11 cellular contexts compared by ENCODE assay signal in the genomic region with DNA sequence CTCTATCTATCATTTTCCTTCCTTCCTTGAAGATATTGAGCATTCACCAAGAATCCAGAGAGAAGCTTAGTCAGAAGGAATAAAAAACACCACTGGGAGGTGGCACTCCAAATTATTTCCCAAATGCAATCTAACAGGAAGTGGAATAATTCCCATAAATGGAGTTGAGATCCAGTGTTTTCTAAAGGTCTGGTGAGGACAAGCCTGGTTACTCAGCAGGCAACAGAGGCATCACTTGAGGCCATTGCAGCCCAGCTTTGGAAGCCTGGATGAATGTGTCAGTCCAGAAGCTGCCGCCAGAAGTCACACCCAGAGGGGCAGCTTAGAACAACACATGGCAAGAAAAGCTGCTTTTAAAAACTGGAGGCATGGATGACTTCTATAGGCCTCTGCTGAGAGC.
DNase-seq lines count a peak whose midpoint lies in the region; ATAC-seq and TF ChIP-seq lines count a peak whose summit lies in the region.
"Had no signal": no experiment of that assay in that cellular context is flagged by ENCODE, and none has a peak within 500 bp of the region (broad histone marks: within the 10 kb centered on the region; RNA-seq: fewer than 3 reads in every experiment).

No MANE protein-coding gene starts in this region.

- no peak for TF ChIP-seq CTCF in Calu3 (IDR thresholded peaks at IDR 0.05; ENCODE audit: unreplicated experiment)

- H3K27me3 Mint-ChIP-seq in Calu3 (ENCODE audit: unreplicated experiment), result no peaks in the 10 kb centered on the region

- CTCF ChIA-PET in Calu3 (lab: Charles Lee), result no interaction called here

- H3K9me3 Mint-ChIP-seq in Calu3 (ENCODE audit: low read depth, unreplicated experiment), result no peaks in the 10 kb centered on the region

- no peak overlapping the region for H3K4me3 Mint-ChIP-seq in Calu3 (ENCODE audit: low read depth, unreplicated experiment)

- H3K9me3 ChIP-seq in skeletal muscle satellite cell (replicated peaks; ENCODE audit: low read length), result no peaks in the 10 kb centered on the region

- peak overlapping the region; percentile 53 for H3K9ac ChIP-seq in skeletal muscle satellite cell (ENCODE audit: low read depth, low read length)

- H3K36me3 Mint-ChIP-seq in Calu3 (ENCODE audit: insufficient read depth, unreplicated experiment), result no peaks in the 10 kb centered on the region

- H3K4me2 ChIP-seq in skeletal muscle satellite cell (ENCODE audit: low read length), result no peak overlapping the region

- H3K4me1 Mint-ChIP-seq in Calu3 (ENCODE audit: low read depth, unreplicated experiment), result peaks cover 9% of the 10 kb centered on the region

- H3K4me1 ChIP-seq in skeletal muscle satellite cell (ENCODE audit: control insufficient read depth, insufficient read depth, low read length), result peaks cover 31% of the 10 kb centered on the region

- no peaks in the 10 kb centered on the region for H3K27me3 ChIP-seq in skeletal muscle satellite cell (ENCODE audit: control insufficient read depth, insufficient read depth, low read length)

- BruUV-seq in Calu3 (replicated peaks; lab: Mats Ljungman, UMichigan), result no TSS peak

- DNase-seq in GM03348 (ENCODE audit: low spot score) (peak; percentile 71), amniotic stem cell (lab: John Stamatoyannopoulos, UW) (peak; percentile 50), foreskin melanocyte (peak; percentile 59), Calu3 (no peak), iPS-NIHi11 (ENCODE audit: low spot score) (no peak)
- DNase-seq in stimulated activated naive CD8-positive, alpha-beta T cell treated with anti-CD3 and anti-CD28 coated beads, Interleukin-15, Interleukin-2, amounts not matched to agents 100 U/mL and 50 U/mL, for 24 hours, result no peak
- DNase-seq: activated T-cell treated with anti-CD3 and anti-CD28 coated beads for 4 hours, cerebellar nuclear complex, NCI-H1930 had no signal

- no peaks in the 10 kb centered on the region for H3K36me3 ChIP-seq in skeletal muscle satellite cell (ENCODE audit: insufficient read depth, low read length)

- no peak for ATAC-seq in GM19455 (IDR thresholded peaks at IDR 0.05; ENCODE audit: unreplicated experiment)
- ATAC-seq in stimulated activated naive CD8-positive, alpha-beta T cell treated with anti-CD3 and anti-CD28 coated beads, Interleukin-15, Interleukin-2, amounts not matched to agents 100 U/mL and 50 U/mL, for 24 hours, result no peak

- intact Hi-C loops in Calu3 (cut with micrococcal nuclease; ENCODE audit: unreplicated experiment), result no loop called here

- no peak overlapping the region for H3K27ac Mint-ChIP-seq in Calu3 (ENCODE audit: unreplicated experiment)

- no peak overlapping the region for H3K4me3 ChIP-seq in skeletal muscle satellite cell (ENCODE audit: low read length)

Comparison
In these comparisons a context has a peak if more than half of its experiments do, and no peak if none do; other contexts are left out.
1. DNase-seq: peak in GM03348 (single experiment), amniotic stem cell (single experiment) and foreskin melanocyte (single experiment); none in Calu3 (single experiment), iPS-NIHi11 (single experiment) and stimulated activated naive CD8-positive, alpha-beta T cell treated with anti-CD3 and anti-CD28 coated beads, Interleukin-15, Interleukin-2, amounts not matched to agents 100 U/mL and 50 U/mL, for 24 hours (single experiment).